ENCODE assay signal across 8 cellular contexts in the genomic region with DNA sequence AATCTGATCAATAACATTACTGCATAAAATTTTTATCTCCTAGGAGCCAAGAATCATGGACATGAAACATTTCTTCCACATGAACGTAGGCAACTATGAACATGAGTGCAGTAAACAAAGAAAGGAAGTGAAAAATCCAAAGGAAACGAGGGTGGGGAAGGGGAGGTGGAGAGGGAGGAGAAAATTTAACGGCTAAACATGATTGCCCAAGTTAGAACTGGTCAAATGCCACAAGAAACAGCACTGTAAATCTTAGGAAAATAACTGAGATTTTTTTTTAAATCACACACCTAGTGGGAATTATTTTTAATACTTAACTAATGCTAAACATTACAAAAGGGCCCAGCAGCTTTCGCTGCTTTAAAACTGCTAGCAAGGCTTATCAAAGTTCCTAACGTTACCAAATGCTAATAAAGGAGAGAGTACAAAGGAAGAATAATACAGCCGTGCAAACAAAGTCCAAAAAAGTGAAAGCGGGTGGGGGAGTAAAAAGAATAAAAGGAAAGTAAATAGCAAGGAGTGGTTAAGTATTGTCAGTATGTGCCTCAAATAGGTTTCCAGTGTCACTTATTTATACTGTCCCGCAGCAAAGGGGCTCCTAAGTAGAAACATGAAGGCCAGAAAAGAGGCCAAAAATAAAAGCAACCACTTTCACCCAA. TPM values are rescaled to one million over a fixed set of nuclear protein-coding genes. Genes with fewer than 3 reads are reported as not detected.
DNase-seq lines count a peak whose midpoint lies in the region; ATAC-seq, FAIRE-seq and TF ChIP-seq lines count a peak whose summit lies in the region.

No MANE protein-coding gene starts in this region.

- peak overlapping the region; percentile 67 for H3K14ac ChIP-seq in IMR-90 (replicated peaks; ENCODE audit: low read depth, low read length)

- CTCF ChIA-PET in IMR-90 (lab: Yijun Ruan, JAX): no interaction called here

- TF ChIP-seq RAD21 in IMR-90 (IDR thresholded peaks at IDR 0.05; ENCODE audit: low read length): no peak

- peak overlapping the region; percentile 25 to 49; a peak in 3 of 4 replicates for H4K8ac ChIP-seq in IMR-90 (ENCODE audit: low read depth in 2 of 2, low read length in 2 of 2)

- H3K56ac ChIP-seq in IMR-90 (ENCODE audit: extremely low read depth, insufficient read depth, low read length): peak overlapping the region; percentile 7

- ATAC-seq in IMR-90 (ENCODE audit: low read depth): 0 out of 2 replicates have a peak, but pooled peaks have one; percentile 24
- ATAC-seq in body of pancreas: peak; percentile 33
- ATAC-seq in HG03520 (IDR thresholded peaks at IDR 0.05; ENCODE audit: unreplicated experiment): no peak
- no peak for ATAC-seq in GM21381 (IDR thresholded peaks at IDR 0.05; ENCODE audit: unreplicated experiment)

- H3K4me1 Mint-ChIP-seq in mesothelial cell of epicardium: peaks cover 37% of the 10 kb centered on the region

- peak overlapping the region; percentile 86 for H3K4me2 ChIP-seq in IMR-90 (ENCODE audit: low read depth, low read length)

- H3K36me3 Mint-ChIP-seq in mesothelial cell of epicardium: peaks cover 27% of the 10 kb centered on the region

- WGBS in IMR-90 (ENCODE audit: extremely low coverage in 2 of 2, insufficient read length in 1 of 2), 2 experiments: no CpG with 5 or more reads among the region's 8 CpGs
- WGBS in body of pancreas, 2 donors: 4% methylated on average over 8 of the region's 8 CpGs

- intact Hi-C loops in IMR-90 (cut with micrococcal nuclease) (loop anchor here (10.0 kb wide), 1 partner anchor 556 kb away; no protein-coding TSS in a partner anchor), body of pancreas (cut with DNase I) (loop anchor here (5.0 kb wide), 1 partner anchor 334 kb away; no protein-coding TSS in a partner anchor)

- no peaks in the 10 kb centered on the region for H3K9me3 Mint-ChIP-seq in mesothelial cell of epicardium

- DNase-seq in AG10803 (ENCODE audit: low read depth) (peak; percentile 16), IMR-90 (no peak), body of pancreas (no peak), mesothelial cell of epicardium (ENCODE audit: low spot score in 2 of 2, unreplicated experiment in 2 of 2) (no peak), RCC 7860 (ENCODE audit: low spot score) (no peak)
- no peak for DNase-seq in effector memory CD4-positive, alpha-beta T cell

- H2AK5ac ChIP-seq in IMR-90 (ENCODE audit: low read depth, low read length): no peak overlapping the region

- POLR2A ChIA-PET in IMR-90 (lab: Charles Lee; ENCODE audit: unreplicated experiment): no interaction called here

- peak overlapping the region; percentile 80 for H3K23ac ChIP-seq in IMR-90 (ENCODE audit: low read depth, low read length)

- H2BK120ac ChIP-seq in IMR-90 (ENCODE audit: low read depth, low read length): peak overlapping the region; percentile 48

- FAIRE-seq in RCC 7860 (lab: Jason Lieb, UNC): no peak

- H2AFZ ChIP-seq in IMR-90 (replicated peaks; ENCODE audit: low read length, poor library complexity): no peak overlapping the region

- H3K4me1 ChIP-seq in IMR-90 (ENCODE audit: control insufficient read depth, insufficient read depth, low read length): peaks cover 13% of the 10 kb centered on the region
- H3K4me1 ChIP-seq in body of pancreas: peaks cover 24% of the 10 kb centered on the region
- no peaks in the 10 kb centered on the region for H3K4me1 ChIP-seq in effector memory CD4-positive, alpha-beta T cell (ENCODE audit: control insufficient read depth, insufficient read depth, low read length, poor library complexity, severe bottlenecking)

- peak overlapping the region; percentile 83; the same call in 1 of the 2 replicates for H3K4ac ChIP-seq in IMR-90 (ENCODE audit: low read depth, low read length)

- H3K27ac Mint-ChIP-seq in mesothelial cell of epicardium: peak overlapping the region; percentile 85

- H3K79me1 ChIP-seq in IMR-90 (ENCODE audit: low read depth in 1 of 2, low read length in 2 of 2): peaks cover 14 to 33% of the 10 kb centered on the region in 2 experiments

- no peaks in the 10 kb centered on the region for H3K27me3 Mint-ChIP-seq in mesothelial cell of epicardium (ENCODE audit: low read depth)

- no peaks in the 10 kb centered on the region for H4K20me1 ChIP-seq in IMR-90 (ENCODE audit: insufficient read depth, low read length)

- peak overlapping the region; percentile 17 for H3K4me3 Mint-ChIP-seq in mesothelial cell of epicardium

- no peak overlapping the region for H2AK9ac ChIP-seq in IMR-90 (replicated peaks; ENCODE audit: low read depth, low read length, poor library complexity)

- H2BK5ac ChIP-seq in IMR-90 (ENCODE audit: low read depth, low read length, poor library complexity, severe bottlenecking): peak overlapping the region; percentile 81

- BruUV-seq in IMR-90 (replicated peaks; lab: Mats Ljungman, UMichigan): no TSS peak

- no peak overlapping the region for H3K4me3 ChIP-seq in AG10803 (ENCODE audit: low read length)
- H3K4me3 ChIP-seq in IMR-90 (ENCODE audit: insufficient read depth, low read depth, low read length): no peak overlapping the region
- no peak overlapping the region for H3K4me3 ChIP-seq in body of pancreas
- H3K4me3 ChIP-seq in effector memory CD4-positive, alpha-beta T cell (ENCODE audit: insufficient read depth, low read depth, low read length, poor library complexity, severe bottlenecking): no peak overlapping the region

- peak overlapping the region; percentile 88 for H4K5ac ChIP-seq in IMR-90 (ENCODE audit: low read depth, low read length)

- in situ Hi-C loops in IMR-90 (cut with MboI; ENCODE audit: low sequenced_read_pairs): loop anchor here (5.0 to 10.0 kb wide), 2 partner anchors 149 to 336 kb away; no protein-coding TSS in a partner anchor

- H2BK20ac ChIP-seq in IMR-90 (ENCODE audit: low read depth, low read length): peak overlapping the region; percentile 69

- no peaks in the 10 kb centered on the region for H3K27me3 ChIP-seq in IMR-90 (ENCODE audit: control insufficient read depth, insufficient read depth, low read length)
- no peaks in the 10 kb centered on the region for H3K27me3 ChIP-seq in body of pancreas
- no peaks in the 10 kb centered on the region for H3K27me3 ChIP-seq in effector memory CD4-positive, alpha-beta T cell (replicated peaks; ENCODE audit: control insufficient read depth, insufficient read depth, low read length, poor library complexity, severe bottlenecking)

- H3K18ac ChIP-seq in IMR-90 (ENCODE audit: low read depth, low read length): peak overlapping the region; percentile 87

- peak overlapping the region; percentile 67; the same call in 1 of the 3 replicates for H2BK15ac ChIP-seq in IMR-90 (ENCODE audit: low read depth, low read length)

- H3K9ac ChIP-seq in IMR-90 (ENCODE audit: low read depth, low read length): peak overlapping the region; percentile 49; the same call in 1 of the 2 replicates

- dilution Hi-C loops in IMR-90 (cut with HindIII; ENCODE audit: low sequenced_read_pairs, unreplicated experiment): no loop called here

- peaks cover 6% of the 10 kb centered on the region; the same call in 1 of the 2 replicates for H3K9me1 ChIP-seq in IMR-90 (ENCODE audit: insufficient read depth, low read length)

- TF ChIP-seq POLR2A in IMR-90 (IDR thresholded peaks at IDR 0.05; ENCODE audit: low read depth, low read length) (no peak), body of pancreas (IDR thresholded peaks at IDR 0.05) (no peak)

- H3K27ac ChIP-seq in IMR-90 (ENCODE audit: insufficient read depth, low read length) (peak overlapping the region; percentile 71; the same call in 1 of the 2 replicates), body of pancreas (peak overlapping the region in 3 of 4 donors; percentile 32 to 57 (median 50))
- H3K27ac ChIP-seq in effector memory CD4-positive, alpha-beta T cell (ENCODE audit: insufficient read depth, low read length, poor library complexity, severe bottlenecking): no peak overlapping the region

- peak overlapping the region; percentile 70; the same call in 1 of the 2 replicates for H4K91ac ChIP-seq in IMR-90 (ENCODE audit: insufficient read depth, low read depth, low read length)

- H3K9me3 ChIP-seq in IMR-90 (ENCODE audit: control insufficient read depth, insufficient read depth, low read length): no peaks in the 10 kb centered on the region
- H3K9me3 ChIP-seq in body of pancreas: no peaks in the 10 kb centered on the region
- H3K9me3 ChIP-seq in effector memory CD4-positive, alpha-beta T cell (ENCODE audit: control insufficient read depth, low read length): no peaks in the 10 kb centered on the region

- TF ChIP-seq CTCF in AG10803 (conservative IDR thresholded peaks at IDR 0.05; ENCODE audit: low read length): no peak
- no peak for TF ChIP-seq CTCF in IMR-90 (conservative IDR thresholded peaks at IDR 0.05; ENCODE audit: low read depth, low read length)
- no peak for TF ChIP-seq CTCF in body of pancreas (IDR thresholded peaks at IDR 0.05)
- TF ChIP-seq CTCF in mesothelial cell of epicardium (IDR thresholded peaks at IDR 0.05; ENCODE audit: unreplicated experiment): no peak

- H3K36me3 ChIP-seq in IMR-90 (ENCODE audit: control insufficient read depth, insufficient read depth, low read length) (no peaks in the 10 kb centered on the region; the same call in 1 of the 2 replicates), body of pancreas (replicated peaks in 1 of 2; ENCODE audit: insufficient read depth in 1 of 2, low read depth in 2 of 2) (no peaks in the 10 kb centered on the region)
- H3K36me3 ChIP-seq in effector memory CD4-positive, alpha-beta T cell (ENCODE audit: control insufficient read depth, insufficient read depth, low read length): peaks cover 9% of the 10 kb centered on the region

TF ChIP-seq in IMR-90, 13 proteins besides CTCF, POLR2A, EP300 and RAD21:
- TF ChIP-seq RCOR1 (IDR thresholded peaks at IDR 0.05; ENCODE audit: insufficient replicate concordance, low read length): no peak
- TF ChIP-seq CEBPB (IDR thresholded peaks at IDR 0.05; ENCODE audit: low read depth, low read length): no peak
- no peak for TF ChIP-seq MAFK (IDR thresholded peaks at IDR 0.05; ENCODE audit: low read depth, low read length)
- TF ChIP-seq MXI1 (IDR thresholded peaks at IDR 0.05; ENCODE audit: borderline replicate concordance, low read depth, low read length): no peak
- no peak for TF ChIP-seq FOS (IDR thresholded peaks at IDR 0.05; ENCODE audit: low read depth, low read length)
- no peak for TF ChIP-seq NFE2L2 (IDR thresholded peaks at IDR 0.05; ENCODE audit: low read depth, low read length)
- TF ChIP-seq SMC3 (IDR thresholded peaks at IDR 0.05; ENCODE audit: low read depth, low read length): no peak

RNA-seq across cellular contexts. Expression of gene NARS2, which starts 13.7 kb away (rescaled TPM):
- total RNA-seq in IMR-90 (2012; rRNA removed): 15.8 and 16.4 TPM in 2 replicates
- polyA plus RNA-seq in IMR-90 (2012; rRNA removed): 6.0 and 8.0 TPM in 2 replicates
- 2.7 and 5.8 TPM in 2 replicates for polyA plus RNA-seq in IMR-90 (2012; cell fraction: cytosol; rRNA removed)
- polyA plus RNA-seq in IMR-90 (2012; cell fraction: nucleus; rRNA removed; ENCODE audit: low replicate concordance): 1.7 and 5.3 TPM in 2 replicates
- 10 to 100 TPM; 10.1 to 24.7 TPM for total RNA-seq in body of pancreas
- 20.9 to 23.5 TPM (median 23.1 TPM) in 3 replicates for total RNA-seq in mesothelial cell of epicardium

Comparison
In these comparisons a context has a peak if more than half of its experiments do, and no peak if none do; other contexts are left out.
1. ATAC-seq: peak in IMR-90 (single experiment) and body of pancreas (single experiment); none in HG03520 (single experiment) and GM21381 (single experiment).